12 cellular contexts compared by ENCODE assay signal in genomic region chr9:84371737-84372136, GRCh38. TPM values are rescaled to one million over a fixed set of nuclear protein-coding genes. Genes with fewer than 3 reads are reported as not detected.
DNase-seq lines count a peak whose midpoint lies in the region; ATAC-seq, FAIRE-seq and TF ChIP-seq lines count a peak whose summit lies in the region.
"Had no signal": no experiment of that assay in that cellular context is flagged by ENCODE, and none has a peak within 500 bp of the region (broad histone marks: within the 10 kb centered on the region; RNA-seq: fewer than 3 reads in every experiment).

No MANE protein-coding gene starts in this region.

- H3K4me1 ChIP-seq in pancreas: no peaks in the 10 kb centered on the region
- no peaks in the 10 kb centered on the region for H3K4me1 ChIP-seq in sigmoid colon

- H3K27me3 ChIP-seq in pancreas (no peaks in the 10 kb centered on the region), sigmoid colon (no peaks in the 10 kb centered on the region)

- TF ChIP-seq POLR2A in sigmoid colon (IDR thresholded peaks at IDR 0.05): no peak

- WGBS in pancreas, 2 donors: 47 to 51% methylated on average over 2 of the region's 2 CpGs
- 73 to 83% methylated on average over 2 of the region's 2 CpGs for WGBS in sigmoid colon, 2 donors

- no peak for FAIRE-seq in pancreas (lab: Jason Lieb, UNC)

- DNase-seq in GM04504 (ENCODE audit: low read depth) (peak; percentile 67), RPMI7951 (ENCODE audit: low read depth) (peak; percentile 81), fibroblast of gingiva (ENCODE audit: low read depth) (peak; percentile 97), pancreas (no peak), sigmoid colon (no peak), NCI-H1092 treated with DMSO at 0.1 percent for 48 hours (lab: John Stamatoyannopoulos, UW) (no peak)
- no peak for DNase-seq in stimulated activated naive CD8-positive, alpha-beta T cell treated with anti-CD3 and anti-CD28 coated beads, Interleukin-15, amount 100 ng/mL, for 72 hours
- DNase-seq: activated gamma-delta T cell treated with Interleukin-2 at 50 U/mL for 16 hours; glutamatergic neuron; stimulated activated naive B cell treated with anti-CD40 and anti-IgM and Interleukin-4, amounts not matched to agents 10 μg/mL and 1 μg/mL and 100 μg/mL, for 72 hours had no signal

- H3K36me3 ChIP-seq in pancreas (no peaks in the 10 kb centered on the region), sigmoid colon (no peaks in the 10 kb centered on the region)

- H3K27ac ChIP-seq in pancreas (no peak overlapping the region), sigmoid colon (no peak overlapping the region)

- no peaks in the 10 kb centered on the region for H3K9me3 Mint-ChIP-seq in stimulated activated naive CD8-positive, alpha-beta T cell treated with anti-CD3 and anti-CD28 coated beads, Interleukin-15, amount 100 ng/mL, for 72 hours
- H3K9me3 Mint-ChIP-seq: stimulated activated naive B cell treated with anti-CD40 and anti-IgM and Interleukin-4, amounts not matched to agents 10 μg/mL and 1 μg/mL and 100 μg/mL, for 72 hours had no signal

- H3K27ac Mint-ChIP-seq in stimulated activated naive CD8-positive, alpha-beta T cell treated with anti-CD3 and anti-CD28 coated beads, Interleukin-15, amount 100 ng/mL, for 72 hours: no peak overlapping the region
- H3K27ac Mint-ChIP-seq: stimulated activated naive B cell treated with anti-CD40 and anti-IgM and Interleukin-4, amounts not matched to agents 10 μg/mL and 1 μg/mL and 100 μg/mL, for 72 hours had no signal

- H3K27me3 Mint-ChIP-seq in stimulated activated naive CD8-positive, alpha-beta T cell treated with anti-CD3 and anti-CD28 coated beads, Interleukin-15, amount 100 ng/mL, for 72 hours: peaks cover 9% of the 10 kb centered on the region

- H3K9me3 ChIP-seq in pancreas (no peaks in the 10 kb centered on the region), sigmoid colon (no peaks in the 10 kb centered on the region)

- peak in 3 of 4 donors; percentile 38 to 81 (median 66) for ATAC-seq in pancreas
- ATAC-seq in HG03439 (IDR thresholded peaks at IDR 0.05; ENCODE audit: unreplicated experiment): no peak
- no peak for ATAC-seq in stimulated activated naive CD8-positive, alpha-beta T cell treated with anti-CD3 and anti-CD28 coated beads, Interleukin-15, amount 100 ng/mL, for 72 hours
- ATAC-seq: stimulated activated naive B cell treated with anti-CD40 and anti-IgM and Interleukin-4, amounts not matched to agents 10 μg/mL and 1 μg/mL and 100 μg/mL, for 72 hours had no signal

- H3K4me1 Mint-ChIP-seq in stimulated activated naive CD8-positive, alpha-beta T cell treated with anti-CD3 and anti-CD28 coated beads, Interleukin-15, amount 100 ng/mL, for 72 hours: no peaks in the 10 kb centered on the region

- no peak overlapping the region for H3K4me3 Mint-ChIP-seq in stimulated activated naive CD8-positive, alpha-beta T cell treated with anti-CD3 and anti-CD28 coated beads, Interleukin-15, amount 100 ng/mL, for 72 hours
- H3K4me3 Mint-ChIP-seq: stimulated activated naive B cell treated with anti-CD40 and anti-IgM and Interleukin-4, amounts not matched to agents 10 μg/mL and 1 μg/mL and 100 μg/mL, for 72 hours had no signal

- intact Hi-C loops in pancreas (cut with DNase I): no loop called here
- intact Hi-C loops in sigmoid colon (cut with DNase I): no loop called here

- TF ChIP-seq EP300 in sigmoid colon (IDR thresholded peaks at IDR 0.05): no peak

- TF ChIP-seq CTCF in pancreas (IDR thresholded peaks at IDR 0.05) (no peak), sigmoid colon (IDR thresholded peaks at IDR 0.05) (no peak)

- H3K4me3 ChIP-seq in pancreas: no peak overlapping the region
- no peak overlapping the region for H3K4me3 ChIP-seq in sigmoid colon

RNA-seq across cellular contexts. Expression of gene SLC28A3, which starts 31.2 kb away (rescaled TPM):
- total RNA-seq in RPMI7951 (2014; rRNA removed; shearing (Covaris generic)): under 0.01 TPM in 1 of 2 replicates, not detected in the other
- total RNA-seq in pancreas (10 to 100 TPM in 2 of 6 donors, 1 to 10 TPM in 4; 5.7 to 17.2 (median 7.9) TPM), sigmoid colon (not detected)
- polyA plus RNA-seq in pancreas (10 to 100 TPM in 1 of 2 donors, 1 to 10 TPM in 1; 6.8 to 10.4 TPM), sigmoid colon (1 to 10 TPM in 1 of 3 donors, under 1 TPM in 1, not detected in 1; 0.23 to 2.4 TPM)
- total RNA-seq: pulmonary artery endothelial cell had no signal

Comparison
In these comparisons a context has a peak if more than half of its experiments do, and no peak if none do; other contexts are left out.
1. DNase-seq: peak in GM04504 (single experiment), RPMI7951 (single experiment) and fibroblast of gingiva (single experiment); none in pancreas (0 of 6), sigmoid colon (single experiment), NCI-H1092 treated with DMSO at 0.1 percent for 48 hours (single experiment) and stimulated activated naive CD8-positive, alpha-beta T cell treated with anti-CD3 and anti-CD28 coated beads, Interleukin-15, amount 100 ng/mL, for 72 hours (0 of 2).
2. ATAC-seq: peak in pancreas (3 of 4); none in HG03439 (single experiment) and stimulated activated naive CD8-positive, alpha-beta T cell treated with anti-CD3 and anti-CD28 coated beads, Interleukin-15, amount 100 ng/mL, for 72 hours (single experiment).